In the genomic region with DNA sequence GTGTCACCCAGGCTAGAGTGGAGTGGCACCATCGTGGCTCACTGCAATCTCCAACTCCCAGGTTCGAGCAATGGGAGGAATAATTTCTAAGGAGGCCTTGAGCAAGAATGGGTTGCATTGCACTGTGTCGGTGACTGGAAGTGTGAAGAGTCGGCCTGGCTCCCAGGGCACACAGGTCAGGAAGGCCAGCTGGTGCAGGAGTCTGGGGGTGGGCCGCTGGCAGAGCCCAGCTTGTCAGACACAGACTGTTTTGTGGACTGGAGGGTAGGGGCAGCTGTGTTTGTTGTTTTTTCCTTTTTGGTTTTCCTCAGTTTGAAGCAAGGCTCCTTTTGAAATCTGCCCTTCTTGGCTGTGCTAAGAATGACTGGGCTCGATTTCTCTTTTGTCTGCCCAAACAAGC, we compare ENCODE assay signal across 24 cellular contexts.
DNase-seq lines count a peak whose midpoint lies in the region; ATAC-seq, FAIRE-seq and TF ChIP-seq lines count a peak whose summit lies in the region.
"Had no signal": no experiment of that assay in that cellular context is flagged by ENCODE, and none has a peak within 500 bp of the region (broad histone marks: within the 10 kb centered on the region; RNA-seq: fewer than 3 reads in every experiment).

No MANE protein-coding gene starts in this region.

- TF ChIP-seq POLR2A in heart left ventricle (IDR thresholded peaks at IDR 0.05): no peak

- H3K79me2 ChIP-seq in astrocyte (ENCODE audit: insufficient read depth, low read length) (no peaks in the 10 kb centered on the region), osteoblast (ENCODE audit: insufficient read depth, low read length) (peaks cover 2% of the 10 kb centered on the region)

- no peak overlapping the region for H3K4me3 Mint-ChIP-seq in astrocyte (ENCODE audit: unreplicated experiment)
- H3K4me3 Mint-ChIP-seq: activated CD4-positive, alpha-beta T cell treated with anti-CD3 and anti-CD28 coated beads, Interleukin-2, amount 10 ng/mL, durations not matched to agents 7 days and 5 days had no signal

- H2AFZ ChIP-seq in astrocyte (ENCODE audit: low read depth, low read length) (no peak overlapping the region), osteoblast (ENCODE audit: low read length) (no peak overlapping the region)

- H4K20me1 ChIP-seq in astrocyte (ENCODE audit: insufficient read depth, low read length): peaks cover under 1% of the 10 kb centered on the region
- peaks cover 25% of the 10 kb centered on the region for H4K20me1 ChIP-seq in osteoblast (ENCODE audit: insufficient read depth, low read length)

- peak overlapping the region; percentile 21 for H3K27ac Mint-ChIP-seq in astrocyte (ENCODE audit: unreplicated experiment)

- no peak overlapping the region for H3K4me2 ChIP-seq in astrocyte (ENCODE audit: low read length)
- H3K4me2 ChIP-seq in osteoblast (ENCODE audit: insufficient read depth, low read length): no peak overlapping the region

- ATAC-seq in heart left ventricle (no peak), aorta (ENCODE audit: low FRiP score) (no peak)

- no peak for TF ChIP-seq CTCF in heart left ventricle (IDR thresholded peaks at IDR 0.05)
- no peak for TF ChIP-seq CTCF in astrocyte (IDR thresholded peaks at IDR 0.05; ENCODE audit: insufficient read depth, low read depth, low read length)
- TF ChIP-seq CTCF in osteoblast (IDR thresholded peaks at IDR 0.05; ENCODE audit: extremely low read depth, low read depth, low read length): no peak

- no peak overlapping the region for H3K9ac ChIP-seq in astrocyte (ENCODE audit: low read length)

- H3K36me3 Mint-ChIP-seq in astrocyte (ENCODE audit: low read depth, unreplicated experiment): peaks cover 51% of the 10 kb centered on the region

- H3K4me1 Mint-ChIP-seq in astrocyte (ENCODE audit: low read depth, unreplicated experiment): peaks cover 22% of the 10 kb centered on the region

- no peaks in the 10 kb centered on the region for H3K9me3 Mint-ChIP-seq in astrocyte (ENCODE audit: unreplicated experiment)
- H3K9me3 Mint-ChIP-seq: activated CD4-positive, alpha-beta T cell treated with anti-CD3 and anti-CD28 coated beads, Interleukin-2, amount 10 ng/mL, durations not matched to agents 7 days and 5 days had no signal

- H3K4me3 ChIP-seq in heart left ventricle: no peak overlapping the region
- H3K4me3 ChIP-seq in astrocyte (ENCODE audit: insufficient read depth, low read depth, low read length): no peak overlapping the region
- H3K4me3 ChIP-seq in osteoblast (ENCODE audit: insufficient read depth, low read length): no peak overlapping the region
- H3K4me3 ChIP-seq in aorta (ENCODE audit: low read length in 2 of 2): no peak overlapping the region
- H3K4me3 ChIP-seq: lung, upper lobe of right lung had no signal

- peak overlapping the region in 11 of 12 donors; percentile 2 to 91 (median 86) for H3K27ac ChIP-seq in heart left ventricle
- H3K27ac ChIP-seq in astrocyte (ENCODE audit: low read depth, low read length): no peak overlapping the region
- peak overlapping the region; percentile 34 for H3K27ac ChIP-seq in osteoblast (ENCODE audit: low read depth, low read length)
- H3K27ac ChIP-seq in aorta (ENCODE audit: low read depth in 1 of 2, low read length in 2 of 2): peak overlapping the region; percentile 93 to 99
- H3K27ac ChIP-seq: upper lobe of right lung had no signal

- H3K36me3 ChIP-seq in heart left ventricle (no peaks in the 10 kb centered on the region), astrocyte (ENCODE audit: insufficient read depth, low read length) (no peaks in the 10 kb centered on the region), osteoblast (ENCODE audit: insufficient read depth, low read length) (peaks cover 92% of the 10 kb centered on the region), aorta (ENCODE audit: control insufficient read depth in 1 of 2, insufficient read depth in 2 of 2, low read length in 1 of 2) (no peaks in the 10 kb centered on the region)
- H3K36me3 ChIP-seq: upper lobe of right lung had no signal

- FAIRE-seq in astrocyte (lab: Jason Lieb, UNC): no peak
- FAIRE-seq: keratinocyte had no signal

- intact Hi-C loops in heart left ventricle (cut with DNase I) (loop anchor here in 3 of 10 donors (2.0 to 10.0 kb wide), 3 partner anchors 31 to 53 kb away; no protein-coding TSS in a partner anchor), cardiac septum (cut with DNase I) (loop anchor here (5.0 to 10.0 kb wide), 2 partner anchors 58 to 179 kb away; no protein-coding TSS in a partner anchor), aorta (cut with DNase I) (loop anchor here (2.0 to 5.0 kb wide), 3 partner anchors 31 to 67 kb away; a partner anchor contains a TSS)

- no peaks in the 10 kb centered on the region for H3K27me3 Mint-ChIP-seq in astrocyte (ENCODE audit: low read depth, unreplicated experiment)

- H3K27me3 ChIP-seq in heart left ventricle: no peaks in the 10 kb centered on the region
- no peaks in the 10 kb centered on the region for H3K27me3 ChIP-seq in astrocyte (ENCODE audit: insufficient read depth, low read length)
- H3K27me3 ChIP-seq in osteoblast (ENCODE audit: insufficient read depth, low read length): no peaks in the 10 kb centered on the region
- no peaks in the 10 kb centered on the region for H3K27me3 ChIP-seq in aorta (ENCODE audit: control insufficient read depth in 1 of 2, insufficient read depth in 2 of 2, low read length in 1 of 2)
- H3K27me3 ChIP-seq: upper lobe of right lung had no signal

- 52 to 67% (median 55%) methylated on average over 6 of the region's 6 CpGs for WGBS in heart left ventricle, 4 donors
- 10 to 11% methylated on average over 6 of the region's 6 CpGs for WGBS in aorta, 2 donors

- peak in 1 of 5 donors; percentile 26 for DNase-seq in heart left ventricle
- DNase-seq in cardiac septum (ENCODE audit: low spot score): no peak
- no peak for DNase-seq in astrocyte (ENCODE audit: low read depth)
- no peak for DNase-seq in osteoblast (ENCODE audit: insufficient read length, low spot score, missing footprints)
- DNase-seq in aorta: no peak
- no peak for DNase-seq in LoVo (ENCODE audit: low spot score)
- DNase-seq in islet precursor cell: no peak
- DNase-seq: activated CD4-positive, alpha-beta T cell treated with anti-CD3 and anti-CD28 coated beads, Interleukin-2, amount 10 ng/mL, durations not matched to agents 7 days and 5 days; activated gamma-delta T cell; anterior cingulate cortex; cerebellar nuclear complex; effector CD8-positive, alpha-beta T cell; foreskin melanocyte; GOT3; NCI-H1092; NCI-H2029; NCI-H774; OCI-M1; SHP77; stimulated activated CD4-positive, alpha-beta T cell treated with anti-CD3 and anti-CD28 coated beads, Interleukin-12 subunit alpha, Interleukin-12 subunit beta, amount 100 ng/mL, for 4 hours; SW 1271; upper lobe of right lung had no signal

- no peaks in the 10 kb centered on the region for H3K9me3 ChIP-seq in heart left ventricle
- H3K9me3 ChIP-seq in astrocyte (ENCODE audit: insufficient read depth, low read depth, low read length): no peaks in the 10 kb centered on the region
- H3K9me3 ChIP-seq in osteoblast (ENCODE audit: low read depth, low read length): no peaks in the 10 kb centered on the region
- no peaks in the 10 kb centered on the region for H3K9me3 ChIP-seq in aorta (ENCODE audit: control insufficient read depth, low read length)
- H3K9me3 ChIP-seq: upper lobe of right lung had no signal

- H3K4me1 ChIP-seq in heart left ventricle: peaks cover 24 to 86% (median 63%) of the 10 kb centered on the region in 12 donors
- peaks cover 49% of the 10 kb centered on the region for H3K4me1 ChIP-seq in astrocyte (ENCODE audit: insufficient read depth, low read length)
- H3K4me1 ChIP-seq in osteoblast (ENCODE audit: insufficient read depth, low read length): peaks cover 51% of the 10 kb centered on the region
- H3K4me1 ChIP-seq in aorta (ENCODE audit: control insufficient read depth in 1 of 2, insufficient read depth in 2 of 2, low read length in 2 of 2): peaks cover 0 to 10% of the 10 kb centered on the region in 2 donors
